Comparison of ENCODE assay signal across 16 cellular contexts in the genomic region with DNA sequence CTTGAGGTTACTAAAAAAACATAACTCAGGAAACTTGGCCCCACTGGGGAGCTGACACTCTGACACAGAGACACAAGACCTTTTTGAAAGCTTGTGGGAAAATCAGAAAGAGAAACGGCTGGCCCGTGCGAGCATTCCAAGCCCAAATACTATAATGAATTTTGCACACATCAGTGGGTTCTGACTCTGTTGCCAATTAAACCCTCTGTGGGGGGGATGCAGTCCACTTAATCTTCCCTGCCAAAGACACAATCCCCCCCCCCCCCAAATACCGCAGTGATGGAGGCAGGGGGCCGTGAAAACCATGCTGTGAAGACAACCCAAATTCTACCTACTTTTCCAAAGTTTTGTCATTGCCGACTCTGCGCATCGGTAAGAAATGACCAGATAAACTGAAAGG.
A peak's percentile ranks its signal among the peaks of the same experiment; 100 is the strongest.
DNase-seq lines count a peak whose midpoint lies in the region; ATAC-seq and TF ChIP-seq lines count a peak whose summit lies in the region.
"Had no signal": no experiment of that assay in that cellular context is flagged by ENCODE, and none has a peak within 500 bp of the region (broad histone marks: within the 10 kb centered on the region; RNA-seq: fewer than 3 reads in every experiment).

No MANE protein-coding gene starts in this region.

- H3K4ac ChIP-seq in neuronal stem cell (ENCODE audit: low read length) = no peak overlapping the region

- TF ChIP-seq POLR2A in Peyer's patch (IDR thresholded peaks at IDR 0.05) = no peak

- no peak overlapping the region for H2AFZ ChIP-seq in neuronal stem cell (ENCODE audit: low read length)
- H2AFZ ChIP-seq: GM23338 had no signal

- no peak overlapping the region for H4K91ac ChIP-seq in neuronal stem cell (ENCODE audit: low read depth, low read length, poor library complexity)

- no peak for TF ChIP-seq CTCF in upper lobe of right lung (IDR thresholded peaks at IDR 0.05)
- no peak for TF ChIP-seq CTCF in Peyer's patch (IDR thresholded peaks at IDR 0.05)

- no peaks in the 10 kb centered on the region for H3K79me1 ChIP-seq in neuronal stem cell (ENCODE audit: low read depth, low read length)

- peaks cover 0 to 3% (median 0%) of the 10 kb centered on the region in 11 experiments; a peak in 3 of 22 replicates for H3K27me3 ChIP-seq in BLaER1 treated with 17β-estradiol and CSF1 and Interleukin-3, amounts not matched to agents 10 nM and 100 nM
- no peaks in the 10 kb centered on the region for H3K27me3 ChIP-seq in ectodermal cell (ENCODE audit: control insufficient read depth, insufficient read depth, low read length, poor library complexity, severe bottlenecking)
- H3K27me3 ChIP-seq in neuronal stem cell (ENCODE audit: control insufficient read depth in 3 of 3, insufficient read depth in 3 of 3, low read depth in 1 of 3, low read length in 3 of 3) = peaks cover 0 to 32% (median 0%) of the 10 kb centered on the region in 3 experiments
- H3K27me3 ChIP-seq in upper lobe of right lung = no peaks in the 10 kb centered on the region
- H3K27me3 ChIP-seq in Peyer's patch = no peaks in the 10 kb centered on the region

- ATAC-seq in upper lobe of right lung = no peak
- ATAC-seq in HG02798 (IDR thresholded peaks at IDR 0.05; ENCODE audit: poor library complexity, unreplicated experiment) = no peak
- ATAC-seq in HG02870 (IDR thresholded peaks at IDR 0.05; ENCODE audit: unreplicated experiment) = no peak
- ATAC-seq: GM23338, HepG2 had no signal

- peak overlapping the region in 6 of 11 experiments; percentile 2 to 49 (median 36); a peak in 11 of 22 replicates for H3K4me2 ChIP-seq in BLaER1 treated with 17β-estradiol and CSF1 and Interleukin-3, amounts not matched to agents 10 nM and 100 nM
- H3K4me2 ChIP-seq in neuronal stem cell (ENCODE audit: insufficient read depth, low read length, poor library complexity, severe bottlenecking) = peak overlapping the region; percentile 14
- H3K4me2 ChIP-seq: GM23338 had no signal

- no peak overlapping the region for H3K9ac ChIP-seq in BLaER1 treated with 17β-estradiol and CSF1 and Interleukin-3, amounts not matched to agents 10 nM and 100 nM
- no peak overlapping the region for H3K9ac ChIP-seq in neuronal stem cell (ENCODE audit: low read depth, low read length, poor library complexity)

- WGBS in ectodermal cell, 2 experiments = 56 to 68% methylated on average over 8 of the region's 8 CpGs
- no CpG with 5 or more reads among the region's 8 CpGs for WGBS in neuronal stem cell (ENCODE audit: extremely low coverage in 2 of 2, insufficient read length in 2 of 2, insufficient replicate concordance in 1 of 2), 2 donors

- peaks cover 53 to 76% (median 64%) of the 10 kb centered on the region in 11 experiments for H3K9me3 ChIP-seq in BLaER1 treated with 17β-estradiol and CSF1 and Interleukin-3, amounts not matched to agents 10 nM and 100 nM (replicated peaks in 1 of 11)
- H3K9me3 ChIP-seq in ectodermal cell (ENCODE audit: control insufficient read depth, low read length) (no peaks in the 10 kb centered on the region), neuronal stem cell (replicated peaks in 1 of 2; ENCODE audit: control insufficient read depth in 2 of 2, insufficient read depth in 1 of 2, low read depth in 1 of 2, low read length in 2 of 2) (no peaks in the 10 kb centered on the region), upper lobe of right lung (no peaks in the 10 kb centered on the region), Peyer's patch (no peaks in the 10 kb centered on the region)

- H3K27ac ChIP-seq in BLaER1 treated with 17β-estradiol and CSF1 and Interleukin-3, amounts not matched to agents 10 nM and 100 nM = no peak overlapping the region
- H3K27ac ChIP-seq in ectodermal cell (ENCODE audit: insufficient read depth, low read depth, low read length, poor library complexity, severe bottlenecking) (peak overlapping the region; percentile 54), neuronal stem cell (replicated peaks; ENCODE audit: low read length) (peak overlapping the region; percentile 31), upper lobe of right lung (no peak overlapping the region), Peyer's patch (no peak overlapping the region)

- H3K4me1 ChIP-seq in BLaER1 treated with 17β-estradiol and CSF1 and Interleukin-3, amounts not matched to agents 10 nM and 100 nM = peaks cover 10 to 56% (median 34%) of the 10 kb centered on the region in 10 experiments
- H3K4me1 ChIP-seq in ectodermal cell (ENCODE audit: control insufficient read depth, insufficient read depth, low read length) (peaks cover 13% of the 10 kb centered on the region), neuronal stem cell (ENCODE audit: control insufficient read depth in 2 of 2, insufficient read depth in 1 of 2, low read depth in 1 of 2, low read length in 2 of 2) (peaks cover 3 to 17% of the 10 kb centered on the region in 2 donors), upper lobe of right lung (no peaks in the 10 kb centered on the region), Peyer's patch (no peaks in the 10 kb centered on the region)

- H3K23ac ChIP-seq in neuronal stem cell (ENCODE audit: low read depth, low read length, poor library complexity) = no peak overlapping the region

- no peak overlapping the region for H2BK5ac ChIP-seq in neuronal stem cell (ENCODE audit: low read length)

- no peak overlapping the region for H4K8ac ChIP-seq in neuronal stem cell (ENCODE audit: low read depth, low read length)

- H2BK15ac ChIP-seq in neuronal stem cell (ENCODE audit: low read length) = no peak overlapping the region

- no peak overlapping the region for H2BK12ac ChIP-seq in neuronal stem cell (ENCODE audit: low read length)

- no peak overlapping the region for H2BK120ac ChIP-seq in neuronal stem cell (ENCODE audit: low read depth, low read length)

- H3K14ac ChIP-seq in neuronal stem cell (ENCODE audit: low read length) = no peak overlapping the region

- no peak overlapping the region for H3K18ac ChIP-seq in neuronal stem cell (ENCODE audit: low read length)

- DNase-seq in neuronal stem cell (ENCODE audit: low spot score) = peak; percentile 24
- DNase-seq in upper lobe of right lung = peak; percentile 1
- DNase-seq in Peyer's patch = no peak
- DNase-seq: 8988T; C1 segment of cervical spinal cord; CD4-positive, CD25-positive, alpha-beta regulatory T cell; CD8-positive, alpha-beta memory T cell; COR-L47; GDM1; HCEC 1CT had no signal

- H3K36me3 ChIP-seq in BLaER1 treated with 17β-estradiol and CSF1 and Interleukin-3, amounts not matched to agents 10 nM and 100 nM = peaks cover 0 to 3% (median 0%) of the 10 kb centered on the region in 11 experiments; a peak in 2 of 22 replicates
- H3K36me3 ChIP-seq in ectodermal cell (ENCODE audit: control insufficient read depth, insufficient read depth, low read length) (no peaks in the 10 kb centered on the region), neuronal stem cell (replicated peaks in 1 of 2; ENCODE audit: control insufficient read depth in 2 of 2, insufficient read depth in 2 of 2, low read length in 2 of 2) (no peaks in the 10 kb centered on the region), upper lobe of right lung (no peaks in the 10 kb centered on the region), Peyer's patch (no peaks in the 10 kb centered on the region)

- no peak overlapping the region for H2AK5ac ChIP-seq in neuronal stem cell (ENCODE audit: low read depth, low read length)

- H4K20me1 ChIP-seq in BLaER1 treated with 17β-estradiol and CSF1 and Interleukin-3, amounts not matched to agents 10 nM and 100 nM = no peaks in the 10 kb centered on the region

- intact Hi-C loops in upper lobe of right lung (cut with DNase I) = no loop called here

- H3K4me3 ChIP-seq in BLaER1 treated with 17β-estradiol and CSF1 and Interleukin-3, amounts not matched to agents 10 nM and 100 nM = no peak overlapping the region
- H3K4me3 ChIP-seq in ectodermal cell (ENCODE audit: insufficient read depth, low read depth, low read length) = no peak overlapping the region
- no peak overlapping the region for H3K4me3 ChIP-seq in neuronal stem cell (ENCODE audit: low read length in 2 of 2)
- no peak overlapping the region for H3K4me3 ChIP-seq in upper lobe of right lung
- H3K4me3 ChIP-seq in Peyer's patch = no peak overlapping the region
- H3K4me3 ChIP-seq: GM23338 had no signal

Comparison
In these comparisons a context has a peak if more than half of its experiments do, and no peak if none do; other contexts are left out.
1. H3K27ac ChIP-seq: peak in ectodermal cell (single experiment) and neuronal stem cell (single experiment); none in BLaER1 treated with 17β-estradiol and CSF1 and Interleukin-3, amounts not matched to agents 10 nM and 100 nM (0 of 11), upper lobe of right lung (single experiment) and Peyer's patch (0 of 4).
2. DNase-seq: peak in neuronal stem cell (single experiment) and upper lobe of right lung (single experiment); none in Peyer's patch (0 of 3).